Comparison of ENCODE assay signal across 14 cellular contexts in genomic region chr6:37920667-37921066, GRCh38.
DNase-seq lines count a peak whose midpoint lies in the region; ATAC-seq, FAIRE-seq and TF ChIP-seq lines count a peak whose summit lies in the region.
"Had no signal": no experiment of that assay in that cellular context is flagged by ENCODE, and none has a peak within 500 bp of the region (broad histone marks: within the 10 kb centered on the region; RNA-seq: fewer than 3 reads in every experiment).

No MANE protein-coding gene starts in this region.

- DNase-seq in natural killer cell (no peak), SHP77 (lab: John Stamatoyannopoulos, UW) (peak; percentile 51 to 61), type B pancreatic cell (ENCODE audit: extremely low spot score, unreplicated experiment) (no peak), Ammon's horn (ENCODE audit: low spot score) (no peak), T1000 (lab: John Stamatoyannopoulos, UW) (no peak)
- DNase-seq in natural killer cell treated with Interleukin-12 subunit alpha and Interleukin-12 subunit beta and Interleukin-15 and Interleukin-18, amount 100 ng/mL, for 72 hours (ENCODE audit: low spot score), result no peak
- no peak for DNase-seq in T-helper 2 cell treated with Interferon-gamma antibody and Interleukin-4, amounts not matched to agents 5 μg/mL and 100 μg/mL, for 36 hours (ENCODE audit: low spot score)
- DNase-seq: activated CD8-positive, alpha-beta T cell treated with anti-CD3 and anti-CD28 coated beads for 36 hours; activated effector memory CD4-positive, alpha-beta T cell treated with Interleukin-2 at 50 U/mL for 16 hours; Kasumi-1; mesenchymal stem cell; NCI-H1930; occipital lobe had no signal

- ATAC-seq in natural killer cell, result no peak
- no peak for ATAC-seq in natural killer cell treated with Interleukin-12 subunit alpha and Interleukin-12 subunit beta and Interleukin-15 and Interleukin-18, amount 100 ng/mL, for 72 hours
- ATAC-seq: activated CD8-positive, alpha-beta T cell treated with anti-CD3 and anti-CD28 coated beads for 36 hours had no signal

- H3K27ac Mint-ChIP-seq in natural killer cell, result peak overlapping the region; percentile 11 to 35
- H3K27ac Mint-ChIP-seq in natural killer cell treated with Interleukin-12 subunit alpha and Interleukin-12 subunit beta and Interleukin-15 and Interleukin-18, amount 100 ng/mL, for 72 hours, result no peak overlapping the region
- peak overlapping the region; percentile 42 for H3K27ac Mint-ChIP-seq in type B pancreatic cell
- H3K27ac Mint-ChIP-seq in T-helper 2 cell treated with Interferon-gamma antibody and Interleukin-4, amounts not matched to agents 5 μg/mL and 100 μg/mL, for 36 hours, result no peak overlapping the region
- H3K27ac Mint-ChIP-seq: activated CD8-positive, alpha-beta T cell treated with anti-CD3 and anti-CD28 coated beads for 36 hours had no signal

- no peaks in the 10 kb centered on the region for H3K9me3 Mint-ChIP-seq in natural killer cell
- no peaks in the 10 kb centered on the region for H3K9me3 Mint-ChIP-seq in natural killer cell treated with Interleukin-12 subunit alpha and Interleukin-12 subunit beta and Interleukin-15 and Interleukin-18, amount 100 ng/mL, for 72 hours
- H3K9me3 Mint-ChIP-seq in type B pancreatic cell, result no peaks in the 10 kb centered on the region
- H3K9me3 Mint-ChIP-seq in T-helper 2 cell treated with Interferon-gamma antibody and Interleukin-4, amounts not matched to agents 5 μg/mL and 100 μg/mL, for 36 hours, result no peaks in the 10 kb centered on the region

- H3K4me1 Mint-ChIP-seq in natural killer cell (peaks cover 34 to 60% of the 10 kb centered on the region in 2 donors), type B pancreatic cell (ENCODE audit: unreplicated experiment) (peaks cover 25% of the 10 kb centered on the region)
- peaks cover 37 to 51% of the 10 kb centered on the region in 2 donors for H3K4me1 Mint-ChIP-seq in natural killer cell treated with Interleukin-12 subunit alpha and Interleukin-12 subunit beta and Interleukin-15 and Interleukin-18, amount 100 ng/mL, for 72 hours (ENCODE audit: low read depth in 2 of 2)
- H3K4me1 Mint-ChIP-seq in T-helper 2 cell treated with Interferon-gamma antibody and Interleukin-4, amounts not matched to agents 5 μg/mL and 100 μg/mL, for 36 hours (ENCODE audit: low read depth), result peaks cover 10% of the 10 kb centered on the region

- TF ChIP-seq CTCF in natural killer cell (IDR thresholded peaks at IDR 0.05), result no peak
- TF ChIP-seq CTCF in type B pancreatic cell (conservative IDR thresholded peaks at IDR 0.05), result no peak

- intact Hi-C loops in natural killer cell (cut with micrococcal nuclease), result no loop called here

- H3K27me3 Mint-ChIP-seq in natural killer cell (ENCODE audit: low read depth in 2 of 2) (no peaks in the 10 kb centered on the region), type B pancreatic cell (no peaks in the 10 kb centered on the region)
- no peaks in the 10 kb centered on the region for H3K27me3 Mint-ChIP-seq in natural killer cell treated with Interleukin-12 subunit alpha and Interleukin-12 subunit beta and Interleukin-15 and Interleukin-18, amount 100 ng/mL, for 72 hours
- no peaks in the 10 kb centered on the region for H3K27me3 Mint-ChIP-seq in T-helper 2 cell treated with Interferon-gamma antibody and Interleukin-4, amounts not matched to agents 5 μg/mL and 100 μg/mL, for 36 hours (ENCODE audit: low read depth)
- H3K27me3 Mint-ChIP-seq: activated CD8-positive, alpha-beta T cell treated with anti-CD3 and anti-CD28 coated beads for 36 hours had no signal

- H3K36me3 Mint-ChIP-seq in natural killer cell (no peaks in the 10 kb centered on the region), type B pancreatic cell (peaks cover 4% of the 10 kb centered on the region)
- H3K36me3 Mint-ChIP-seq in natural killer cell treated with Interleukin-12 subunit alpha and Interleukin-12 subunit beta and Interleukin-15 and Interleukin-18, amount 100 ng/mL, for 72 hours, result peaks cover 10% of the 10 kb centered on the region
- no peaks in the 10 kb centered on the region for H3K36me3 Mint-ChIP-seq in T-helper 2 cell treated with Interferon-gamma antibody and Interleukin-4, amounts not matched to agents 5 μg/mL and 100 μg/mL, for 36 hours (ENCODE audit: low read depth)

- H3K4me3 Mint-ChIP-seq in natural killer cell (no peak overlapping the region), type B pancreatic cell (no peak overlapping the region)
- H3K4me3 Mint-ChIP-seq in natural killer cell treated with Interleukin-12 subunit alpha and Interleukin-12 subunit beta and Interleukin-15 and Interleukin-18, amount 100 ng/mL, for 72 hours, result no peak overlapping the region
- no peak overlapping the region for H3K4me3 Mint-ChIP-seq in T-helper 2 cell treated with Interferon-gamma antibody and Interleukin-4, amounts not matched to agents 5 μg/mL and 100 μg/mL, for 36 hours
- H3K4me3 Mint-ChIP-seq: activated CD8-positive, alpha-beta T cell treated with anti-CD3 and anti-CD28 coated beads for 36 hours had no signal

- peak; percentile 86 for FAIRE-seq in islet of Langerhans (lab: Jason Lieb, UNC)

Comparison
In these comparisons a context has a peak if more than half of its experiments do, and no peak if none do; other contexts are left out.
1. H3K27ac Mint-ChIP-seq: peak in natural killer cell (2 of 2) and type B pancreatic cell (single experiment); none in natural killer cell treated with Interleukin-12 subunit alpha and Interleukin-12 subunit beta and Interleukin-15 and Interleukin-18, amount 100 ng/mL, for 72 hours (0 of 2) and T-helper 2 cell treated with Interferon-gamma antibody and Interleukin-4, amounts not matched to agents 5 μg/mL and 100 μg/mL, for 36 hours (single experiment).
2. DNase-seq: peak in SHP77 (2 of 2); none in natural killer cell (single experiment), natural killer cell treated with Interleukin-12 subunit alpha and Interleukin-12 subunit beta and Interleukin-15 and Interleukin-18, amount 100 ng/mL, for 72 hours (single experiment), type B pancreatic cell (single experiment), Ammon's horn (single experiment), T1000 (single experiment) and T-helper 2 cell treated with Interferon-gamma antibody and Interleukin-4, amounts not matched to agents 5 μg/mL and 100 μg/mL, for 36 hours (single experiment).